ENCODE assay signal across 10 cellular contexts in genomic region chr12:49904601-49905000, GRCh38. TPM values are rescaled to one million over a fixed set of nuclear protein-coding genes. Genes with fewer than 3 reads are reported as not detected.
A peak's percentile ranks its signal among the peaks of the same experiment; 100 is the strongest.
DNase-seq lines count a peak whose midpoint lies in the region; ATAC-seq and TF ChIP-seq lines count a peak whose summit lies in the region.
"Had no signal": no experiment of that assay in that cellular context is flagged by ENCODE, and none has a peak within 500 bp of the region (broad histone marks: within the 10 kb centered on the region; RNA-seq: fewer than 3 reads in every experiment).

No MANE protein-coding gene starts in this region.

- H3K27ac Mint-ChIP-seq in IgD-negative memory B cell (peak overlapping the region in 1 of 3 donors; percentile 80), neural progenitor cell (no peak overlapping the region)
- H3K27ac Mint-ChIP-seq in effector memory CD8-positive, alpha-beta T cell, result peak overlapping the region; percentile 56 to 70

- H3K27me3 ChIP-seq in BE2C, result no peaks in the 10 kb centered on the region
- H3K27me3 ChIP-seq in neural progenitor cell, result peaks cover 22% of the 10 kb centered on the region
- H3K27me3 ChIP-seq in thyroid gland, result no peaks in the 10 kb centered on the region

- no peaks in the 10 kb centered on the region for H4K20me1 ChIP-seq in neural progenitor cell (ENCODE audit: low read depth)

- H3K9me3 Mint-ChIP-seq in IgD-negative memory B cell (peaks cover 0 to 1% (median 0%) of the 10 kb centered on the region in 3 donors), neural progenitor cell (no peaks in the 10 kb centered on the region)
- H3K9me3 Mint-ChIP-seq in effector memory CD8-positive, alpha-beta T cell, result no peaks in the 10 kb centered on the region

- DNase-seq in BE2C (no peak), neural progenitor cell (ENCODE audit: low spot score) (no peak), sciatic nerve (ENCODE audit: low spot score) (no peak), H4 (ENCODE audit: low spot score) (no peak), thyroid gland (no peak), HuH-7.5 (ENCODE audit: low spot score) (no peak)
- DNase-seq in effector memory CD8-positive, alpha-beta T cell, result no peak
- DNase-seq: NCI-H2029 treated with DMSO at 0.1 percent for 48 hours had no signal

- peak overlapping the region; percentile 50 to 92 (median 77) for H3K4me3 Mint-ChIP-seq in IgD-negative memory B cell
- H3K4me3 Mint-ChIP-seq in effector memory CD8-positive, alpha-beta T cell, result peak overlapping the region; percentile 83 to 85
- H3K4me3 Mint-ChIP-seq in neural progenitor cell, result peak overlapping the region; percentile 75

- H2AFZ ChIP-seq in neural progenitor cell (replicated peaks), result peak overlapping the region; percentile 98

- WGBS in thyroid gland, 2 donors, result 92 to 94% methylated on average over 11 of the region's 11 CpGs

- no peaks in the 10 kb centered on the region for H3K9me3 ChIP-seq in BE2C
- H3K9me3 ChIP-seq in neural progenitor cell (ENCODE audit: low read depth), result no peaks in the 10 kb centered on the region
- H3K9me3 ChIP-seq in thyroid gland, result no peaks in the 10 kb centered on the region

- H3K4me3 ChIP-seq in BE2C (ENCODE audit: low read depth, low read length) (peak overlapping the region; percentile 79), neural progenitor cell (no peak overlapping the region), thyroid gland (replicated peaks in 1 of 3) (no peak overlapping the region)

- H3K4me1 Mint-ChIP-seq in IgD-negative memory B cell (peaks cover 0 to 10% (median 4%) of the 10 kb centered on the region in 3 donors), neural progenitor cell (peaks cover 29% of the 10 kb centered on the region)
- peaks cover 11 to 13% of the 10 kb centered on the region in 2 donors for H3K4me1 Mint-ChIP-seq in effector memory CD8-positive, alpha-beta T cell (ENCODE audit: low read depth in 2 of 2)

- H3K27ac ChIP-seq in neural progenitor cell (no peak overlapping the region), thyroid gland (no peak overlapping the region)

- intact Hi-C loops in sciatic nerve (cut with DNase I), result no loop called here
- intact Hi-C loops in thyroid gland (cut with DNase I), result no loop called here

- no peak for TF ChIP-seq CTCF in BE2C (IDR thresholded peaks at IDR 0.05; ENCODE audit: low read depth, low read length)
- no peak for TF ChIP-seq CTCF in neural progenitor cell (IDR thresholded peaks at IDR 0.05)
- TF ChIP-seq CTCF in thyroid gland (IDR thresholded peaks at IDR 0.05), result no peak

- no peak overlapping the region for H3K4me2 ChIP-seq in neural progenitor cell

- ATAC-seq in effector memory CD8-positive, alpha-beta T cell (replicated peaks), result no peak
- no peak for ATAC-seq in sciatic nerve
- ATAC-seq: Panc1 had no signal

- H3K36me3 Mint-ChIP-seq in IgD-negative memory B cell (peaks cover 2% of the 10 kb centered on the region), neural progenitor cell (no peaks in the 10 kb centered on the region)
- no peaks in the 10 kb centered on the region for H3K36me3 Mint-ChIP-seq in effector memory CD8-positive, alpha-beta T cell (ENCODE audit: insufficient read depth)

- peaks cover 15% of the 10 kb centered on the region for H3F3A ChIP-seq in neural progenitor cell (ENCODE audit: low read depth)

- H3K9ac ChIP-seq in neural progenitor cell, result no peak overlapping the region

- no peaks in the 10 kb centered on the region for H3K36me3 ChIP-seq in BE2C
- no peaks in the 10 kb centered on the region for H3K36me3 ChIP-seq in neural progenitor cell
- H3K36me3 ChIP-seq in thyroid gland, result no peaks in the 10 kb centered on the region

- peaks cover 27% of the 10 kb centered on the region for H3K27me3 Mint-ChIP-seq in IgD-negative memory B cell
- peaks cover 0 to 55% of the 10 kb centered on the region in 2 donors for H3K27me3 Mint-ChIP-seq in effector memory CD8-positive, alpha-beta T cell
- peaks cover 11% of the 10 kb centered on the region for H3K27me3 Mint-ChIP-seq in neural progenitor cell (ENCODE audit: insufficient read depth, low read depth)

- H3K4me1 ChIP-seq in BE2C (peaks cover 20% of the 10 kb centered on the region), neural progenitor cell (peaks cover 17% of the 10 kb centered on the region), thyroid gland (peaks cover 0 to 2% of the 10 kb centered on the region in 2 donors)

- no peaks in the 10 kb centered on the region for H3K79me2 ChIP-seq in neural progenitor cell (ENCODE audit: low read depth)

- TF ChIP-seq POLR2A in thyroid gland (IDR thresholded peaks at IDR 0.05), result no peak

RNA-seq across cellular contexts. Expression of gene FAIM2, which starts 0.9 kb away (rescaled TPM):
- polyA plus RNA-seq in BE2C (2012; ENCODE audit: insufficient read depth, insufficient read length, low read depth), result 226 TPM
- polyA plus RNA-seq in IgD-negative memory B cell, result not detected
- 0.39 and 1.2 TPM in 2 replicates for total RNA-seq in neural progenitor cell (ENCODE audit: low replicate concordance)
- 107 TPM for total RNA-seq in sciatic nerve
- total RNA-seq in H4 (2014; rRNA removed; shearing (Covaris generic)), result 0.58 TPM in 1 of 2 replicates, not detected in the other
- total RNA-seq in thyroid gland, result 1 to 10 TPM in 1 of 4 donors, under 1 TPM in 2, not detected in 1; 0.13 to 3.0 (median 0.33) TPM

RNA-seq across cellular contexts. Expression of gene AQP2, which starts 45.9 kb away (rescaled TPM):
- polyA plus RNA-seq in BE2C (2012; ENCODE audit: insufficient read depth, insufficient read length, low read depth), result 2.5 TPM
- not detected for polyA plus RNA-seq in IgD-negative memory B cell
- total RNA-seq in neural progenitor cell (ENCODE audit: low replicate concordance), result not detected in 2 replicates
- total RNA-seq in sciatic nerve, result not detected
- total RNA-seq in H4 (2014; rRNA removed; shearing (Covaris generic)), result not detected in 2 replicates
- total RNA-seq in thyroid gland, result under 1 TPM in 1 of 4 donors, not detected in 3; 0.67 TPM

RNA-seq across cellular contexts. Expression of gene AQP5, which starts 57.1 kb away (rescaled TPM):
- polyA plus RNA-seq in BE2C (2012; ENCODE audit: insufficient read depth, insufficient read length, low read depth), result 3.4 TPM
- not detected for polyA plus RNA-seq in IgD-negative memory B cell
- total RNA-seq in neural progenitor cell (ENCODE audit: low replicate concordance) (0.09 TPM in 1 of 2 replicates, not detected in the other), sciatic nerve (0.71 TPM), thyroid gland (1 to 10 TPM in 3 of 4 donors, not detected in 1; 1.1 to 3.5 (median 2.0) TPM)
- not detected in 2 replicates for total RNA-seq in H4 (2014; rRNA removed; shearing (Covaris generic))

Comparison
In these comparisons a context has a peak if more than half of its experiments do, and no peak if none do; other contexts are left out.
1. RNA of gene FAIM2, which starts 0.9 kb away (total RNA-seq): 107 TPM in sciatic nerve (single experiment); 0.58 TPM in H4, 0.39 to 1.2 TPM in neural progenitor cell and 0.13 to 3.0 TPM in thyroid gland; every median in the first group is over 10 times any median in the second.
2. Peak in every context shown above with its lines, with median percentiles within 50 percentile points of each other: H3K4me3 Mint-ChIP-seq.